ENCODE assay signal across 8 cellular contexts in the genomic region with DNA sequence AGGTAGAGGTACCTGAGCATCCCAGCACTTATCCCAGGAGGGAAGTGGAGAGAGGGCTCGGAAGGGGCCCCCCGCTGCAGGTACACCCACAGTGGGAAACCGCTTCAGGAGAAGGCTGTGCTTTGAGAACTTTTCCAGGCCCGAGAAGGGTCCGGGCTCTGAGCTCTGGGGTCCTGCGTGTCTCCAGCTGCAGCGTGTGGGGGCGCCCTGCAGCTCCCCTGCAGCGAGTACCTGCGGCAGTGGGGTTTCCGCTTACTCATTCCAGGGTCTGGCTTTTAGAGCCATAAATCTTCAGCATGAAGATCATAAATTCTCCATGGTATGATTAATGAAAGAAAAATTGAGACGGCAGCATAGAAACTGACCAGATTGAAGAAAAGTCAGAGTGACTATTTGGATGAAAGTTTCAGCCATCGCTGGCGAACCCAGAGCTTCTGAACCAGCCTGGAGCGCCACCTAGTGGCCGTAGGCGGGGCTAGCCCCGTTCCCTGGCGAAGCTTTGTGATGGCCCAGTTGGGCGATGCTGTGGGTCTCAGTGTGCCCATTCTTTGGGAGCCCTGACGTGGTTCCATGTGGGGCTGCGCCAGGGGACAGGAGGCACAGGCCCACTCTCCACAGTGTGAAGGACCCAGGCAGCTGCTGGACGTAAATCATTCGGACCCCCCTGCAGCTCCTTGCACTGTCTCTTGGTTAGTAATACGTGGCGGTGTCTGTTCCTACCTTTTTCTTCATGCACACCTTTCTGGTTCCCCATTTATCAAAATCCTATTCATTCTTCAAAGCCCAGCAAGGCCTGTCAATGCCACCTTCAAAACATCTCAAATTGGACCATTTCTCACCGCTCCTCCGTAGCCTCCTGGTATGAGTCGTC.
A peak's percentile ranks its signal among the peaks of the same experiment; 100 is the strongest.
DNase-seq lines count a peak whose midpoint lies in the region; ATAC-seq and TF ChIP-seq lines count a peak whose summit lies in the region.

No MANE protein-coding gene starts in this region.

- DNase-seq in NCI-H1105 treated with DMSO at 0.1 percent for 48 hours (lab: John Stamatoyannopoulos, UW) (peak; percentile 40), WERI-Rb-1 (peak; percentile 69), inferior parietal cortex (ENCODE audit: extremely low spot score) (peak; percentile 83)
- peak; percentile 40 to 62 for DNase-seq in stimulated activated CD4-positive, alpha-beta T cell treated with anti-CD3 and anti-CD28 coated beads, Interleukin-15, amount 100 ng/mL, for 48 hours (ENCODE audit: low read depth in 2 of 2)

- H3K27ac ChIP-seq in 22Rv1 = no peak overlapping the region
- H3K27ac ChIP-seq in WERI-Rb-1 = peak overlapping the region; percentile 45

- peak; percentile 99 for TF ChIP-seq CTCF in 22Rv1 (IDR thresholded peaks at IDR 0.05)
- peak; percentile 93 for TF ChIP-seq CTCF in GM12874 (IDR thresholded peaks at IDR 0.05; ENCODE audit: insufficient read depth, low read depth, low read length)
- peak; percentile 95 for TF ChIP-seq CTCF in WERI-Rb-1 (IDR thresholded peaks at IDR 0.05; ENCODE audit: low read depth, low read length)
- TF ChIP-seq CTCF in brain (conservative IDR thresholded peaks at IDR 0.05) = peak; percentile 97 to 99

- H3K36me3 ChIP-seq in WERI-Rb-1 = peaks cover 88% of the 10 kb centered on the region

- H3K27ac Mint-ChIP-seq in brain = peak overlapping the region in 1 of 5 experiments; percentile 48

- no peaks in the 10 kb centered on the region for H3K27me3 Mint-ChIP-seq in brain

- no peaks in the 10 kb centered on the region for H3K36me3 Mint-ChIP-seq in brain

- no peak overlapping the region for H3K4me3 ChIP-seq in WERI-Rb-1 (ENCODE audit: low read depth, low read length)

- no peaks in the 10 kb centered on the region for H3K9me3 ChIP-seq in WERI-Rb-1 (ENCODE audit: severe bottlenecking)

- no peak for ATAC-seq in HG03442 (IDR thresholded peaks at IDR 0.05; ENCODE audit: unreplicated experiment)

- H3K9me3 Mint-ChIP-seq in brain = no peaks in the 10 kb centered on the region

- peak overlapping the region in 1 of 5 experiments; percentile 38 for H3K4me3 Mint-ChIP-seq in brain

- H3K27me3 ChIP-seq in WERI-Rb-1 (ENCODE audit: insufficient read depth, low read depth, severe bottlenecking) = no peaks in the 10 kb centered on the region

- peaks cover 71% of the 10 kb centered on the region for H3K4me1 Mint-ChIP-seq in brain
